Comparison of ENCODE assay signal across 8 cellular contexts in the genomic region with DNA sequence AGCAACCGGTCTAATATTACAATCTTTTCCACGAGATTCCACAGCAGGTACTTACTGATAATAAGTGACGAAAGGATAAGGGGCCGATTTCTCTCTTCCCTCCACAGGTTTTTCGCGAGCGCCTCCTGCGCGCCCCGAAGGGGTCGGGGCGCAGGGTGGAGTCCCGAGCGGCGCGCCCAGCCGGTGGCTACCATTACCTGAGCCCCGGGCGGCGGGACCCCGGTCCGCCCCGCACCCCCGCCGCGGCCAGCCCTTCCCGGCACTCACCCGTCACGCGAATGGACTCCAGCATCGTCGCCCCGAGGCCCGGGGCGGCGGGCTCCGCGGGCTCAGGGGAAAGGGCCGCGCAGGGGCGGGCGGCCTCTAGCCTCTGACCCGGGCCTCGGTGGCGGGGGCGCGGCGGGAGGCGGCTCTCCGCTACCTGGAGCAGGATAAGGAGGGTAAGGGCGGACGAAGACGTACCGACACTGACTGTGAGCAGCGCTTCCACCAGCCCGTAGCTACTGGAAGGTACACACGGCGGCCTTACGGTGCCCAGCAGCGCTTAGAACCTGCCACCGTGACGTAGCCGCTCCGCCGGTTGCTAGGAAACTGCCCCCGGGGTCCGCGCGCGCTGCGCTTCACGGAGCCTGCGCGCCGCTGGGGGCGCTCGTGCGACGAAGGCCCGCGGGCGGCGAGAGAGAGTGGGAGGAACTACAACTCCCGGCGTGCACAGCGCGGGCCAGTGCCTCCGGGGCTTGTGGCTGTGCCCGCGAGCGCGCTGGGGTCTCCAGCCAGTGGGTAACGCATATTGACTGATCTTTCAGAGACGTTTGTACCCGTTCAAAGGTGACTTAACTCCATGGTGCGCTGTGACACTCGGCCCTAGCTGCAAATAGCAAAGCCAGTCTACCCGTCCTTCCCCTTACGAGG. TPM values are rescaled to one million over a fixed set of nuclear protein-coding genes. Genes with fewer than 3 reads are reported as not detected.
A peak's percentile ranks its signal among the peaks of the same experiment; 100 is the strongest.
DNase-seq lines count a peak whose midpoint lies in the region; ATAC-seq and TF ChIP-seq lines count a peak whose summit lies in the region.

No MANE protein-coding gene starts in this region.

- H3K36me3 ChIP-seq in PC-3 (ENCODE audit: low read depth, low read length) (no peaks in the 10 kb centered on the region), esophagus squamous epithelium (no peaks in the 10 kb centered on the region), muscle layer of duodenum (ENCODE audit: control insufficient read depth in 1 of 2, insufficient read depth in 2 of 2, low read length in 2 of 2) (no peaks in the 10 kb centered on the region)

- DNase-seq in DMS153 (lab: John Stamatoyannopoulos, UW) = peak; percentile 87
- DNase-seq in Jurkat, Clone E6-1 (ENCODE audit: low read depth, low spot score) = peak; percentile 83
- peak; percentile 92 for DNase-seq in PC-3
- peak; percentile 92 to 95 for DNase-seq in activated T-cell treated with anti-CD3 and anti-CD28 coated beads, Interleukin-2, amount 50 U/mL, for 48 hours
- peak; percentile 51 for DNase-seq in esophagus squamous epithelium (lab: John Stamatoyannopoulos, UW)
- peak; percentile 81 to 84 for DNase-seq in stimulated activated CD8-positive, alpha-beta memory T cell treated with anti-CD3 and anti-CD28 coated beads, Interleukin-7, amount 100 ng/mL, for 1 hour (ENCODE audit: low read depth in 2 of 2)

- peak in 2 of 4 donors; percentile 18 to 31 for TF ChIP-seq POLR2A in esophagus squamous epithelium (IDR thresholded peaks at IDR 0.05)

- H4K20me1 ChIP-seq in PC-3 (ENCODE audit: low read length) = no peaks in the 10 kb centered on the region

- peak overlapping the region; percentile 61 for H3K4me3 ChIP-seq in Jurkat, Clone E6-1 (ENCODE audit: low read length)
- peak overlapping the region; percentile 79 for H3K4me3 ChIP-seq in PC-3 (ENCODE audit: low read length)
- peak overlapping the region; percentile 64 to 94 (median 75) for H3K4me3 ChIP-seq in esophagus squamous epithelium
- peak overlapping the region; percentile 80 to 91 for H3K4me3 ChIP-seq in muscle layer of duodenum (ENCODE audit: low read depth in 1 of 2, low read length in 2 of 2)

- CTCF ChIA-PET in PC-3 (lab: Charles Lee) = interaction anchor here (0.7 kb wide), 2 partner anchors 47 to 1401 kb away, joined by 4 to 6 read pairs; no protein-coding TSS in a partner anchor

- H3K27me3 ChIP-seq in PC-3 (ENCODE audit: low read length) (no peaks in the 10 kb centered on the region), esophagus squamous epithelium (no peaks in the 10 kb centered on the region), muscle layer of duodenum (ENCODE audit: low read depth, low read length) (no peaks in the 10 kb centered on the region)

- H3F3A ChIP-seq in PC-3 (ENCODE audit: low read length, unreplicated experiment) = no peaks in the 10 kb centered on the region

- H3K4me1 ChIP-seq in PC-3 (ENCODE audit: insufficient read depth, low read length) (0 out of 2 replicates have a peak, but pooled peaks cover 4% of the 10 kb centered on the region), esophagus squamous epithelium (peaks cover 0 to 16% (median 3%) of the 10 kb centered on the region in 3 donors), muscle layer of duodenum (ENCODE audit: control insufficient read depth in 1 of 2, insufficient read depth in 2 of 2, low read length in 2 of 2) (peaks cover 0 to 9% of the 10 kb centered on the region in 2 donors)

- H3K9ac ChIP-seq in PC-3 (ENCODE audit: low read length) = peak overlapping the region; percentile 63

- H3K9me2 ChIP-seq in PC-3 (replicated peaks; ENCODE audit: low read length) = no peaks in the 10 kb centered on the region

- ATAC-seq in GM21723 (IDR thresholded peaks at IDR 0.05; ENCODE audit: unreplicated experiment) (peak; percentile 99), PC-3 (peak; percentile 92)

- BruUV-seq in PC-3 (replicated peaks; lab: Mats Ljungman, UMichigan) = no TSS peak

- POLR2A ChIA-PET in PC-3 (lab: Charles Lee; ENCODE audit: unreplicated experiment) = interaction anchor here (0.5 to 0.7 kb wide), 4 partner anchors 19 to 687 kb away, joined by 3 to 5 read pairs (median 4); no protein-coding TSS in a partner anchor

- 1 to 3% methylated on average over 12 to 19 of the region's 99 CpGs for WGBS in esophagus squamous epithelium, 2 donors

- H3K9me3 ChIP-seq in PC-3 (ENCODE audit: low read length) = no peaks in the 10 kb centered on the region
- H3K9me3 ChIP-seq in esophagus squamous epithelium = no peaks in the 10 kb centered on the region
- no peaks in the 10 kb centered on the region for H3K9me3 ChIP-seq in muscle layer of duodenum (ENCODE audit: control insufficient read depth in 1 of 2, low read length in 2 of 2)

- H3K27ac ChIP-seq in PC-3 (ENCODE audit: low read length) (no peak overlapping the region), esophagus squamous epithelium (peak overlapping the region; percentile 70 to 82 (median 75)), muscle layer of duodenum (ENCODE audit: low read length) (no peak overlapping the region)

- intact Hi-C loops in PC-3 (cut with micrococcal nuclease) = loop anchor here (1.0 to 2.0 kb wide), 2 partner anchors 22 to 25 kb away; a partner anchor contains a TSS
- intact Hi-C loops in esophagus squamous epithelium (cut with DNase I) = no loop called here

- H3K79me2 ChIP-seq in PC-3 (ENCODE audit: low read length) = no peaks in the 10 kb centered on the region

- peak overlapping the region; percentile 72 for H3K4me2 ChIP-seq in PC-3 (ENCODE audit: low read length)

- TF ChIP-seq CTCF in PC-3 (conservative IDR thresholded peaks at IDR 0.05; ENCODE audit: low read depth, low read length) = peak; percentile 75
- peak; percentile 81 to 95 (median 90) for TF ChIP-seq CTCF in esophagus squamous epithelium (IDR thresholded peaks at IDR 0.05)

- peak overlapping the region; percentile 97 for H2AFZ ChIP-seq in PC-3 (ENCODE audit: low read length)

RNA-seq across cellular contexts. Expression of a gene that starts 22.8 kb away (rescaled TPM):
- 36.5 TPM for polyA plus RNA-seq in Jurkat, Clone E6-1 (2012; ENCODE audit: insufficient read depth, insufficient read length)
- 110 and 111 TPM in 2 replicates for total RNA-seq in PC-3 (2014; rRNA removed)
- total RNA-seq in esophagus squamous epithelium = 10 to 100 TPM; 16.6 to 67.9 (median 25.0) TPM

Comparison
In these comparisons a context has a peak if more than half of its experiments do, and no peak if none do; other contexts are left out.
1. H3K27ac ChIP-seq: peak in esophagus squamous epithelium (4 of 4); none in PC-3 (single experiment) and muscle layer of duodenum (single experiment).
2. Peak in every context shown above with its lines, with median percentiles within 50 percentile points of each other: DNase-seq and H3K4me3 ChIP-seq.